In the genomic region with DNA sequence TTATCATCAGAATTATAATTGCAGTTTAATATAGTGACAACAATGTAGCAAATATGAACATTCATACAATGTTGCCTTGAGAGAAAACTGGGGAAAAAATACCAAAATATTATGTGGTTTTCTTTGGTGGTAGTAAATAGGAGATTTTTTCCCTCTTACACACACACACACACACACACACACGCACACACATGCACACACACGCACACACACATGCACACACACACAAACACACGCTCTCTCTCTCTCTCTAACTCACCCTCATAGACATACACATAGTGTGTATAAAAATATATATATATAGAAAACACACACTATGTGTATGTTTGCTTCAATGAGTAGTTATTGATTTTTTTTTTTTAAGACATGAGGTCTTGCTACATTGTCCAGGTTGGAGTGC, we compare ENCODE assay signal across 7 cellular contexts.
"Had no signal": no experiment of that assay in that cellular context is flagged by ENCODE, and none has a peak within 500 bp of the region (broad histone marks: within the 10 kb centered on the region; RNA-seq: fewer than 3 reads in every experiment).

No MANE protein-coding gene starts in this region.

- DNase-seq: IMR-90, KBM-7, KG1 had no signal

- ATAC-seq: HepG2, K562 had no signal

- H3K27ac ChIP-seq: HL-60, KMS-11 had no signal

- FAIRE-seq: HepG2, K562 had no signal

- H3K4me3 ChIP-seq: K562 had no signal
